Comparison of ENCODE assay signal across 16 cellular contexts in the genomic region with DNA sequence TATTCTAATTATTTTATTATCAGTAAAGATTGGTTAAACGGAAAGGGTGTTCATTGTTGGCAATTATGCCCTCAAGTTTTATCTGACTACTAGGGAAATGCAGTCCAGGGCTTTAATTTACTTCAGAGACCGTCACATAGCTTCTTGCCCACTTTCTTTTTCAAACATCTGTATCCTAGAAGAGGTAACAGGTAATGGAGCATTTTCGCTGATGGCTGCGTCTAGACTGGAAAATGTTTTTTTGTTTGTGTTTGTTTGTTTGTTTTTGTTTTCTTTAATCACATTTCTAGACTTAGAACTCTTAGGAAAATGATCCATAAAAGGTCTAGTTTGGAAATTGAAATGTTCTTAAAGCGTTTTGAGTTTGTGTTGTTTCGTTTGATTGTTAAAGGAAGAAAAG.
DNase-seq lines count a peak whose midpoint lies in the region; FAIRE-seq and TF ChIP-seq lines count a peak whose summit lies in the region.
"Had no signal": no experiment of that assay in that cellular context is flagged by ENCODE, and none has a peak within 500 bp of the region (broad histone marks: within the 10 kb centered on the region; RNA-seq: fewer than 3 reads in every experiment).

No MANE protein-coding gene starts in this region.

- H3K9ac ChIP-seq in SK-N-MC (ENCODE audit: insufficient read length), result peak overlapping the region; percentile 6
- H3K9ac ChIP-seq: GM23248, KMS-11 had no signal

- CTCF ChIA-PET in HEK293 (lab: Yijun Ruan, JAX), result interaction anchor here (0.5 to 4.9 kb wide), 47 partner anchors 9 to 1294 kb away, joined by 3 to 71 read pairs (median 4); partner anchors contain the start of gene BNIP2

- POLR2A ChIA-PET in HEK293 (lab: Yijun Ruan, JAX), result no interaction called here

- no peak for FAIRE-seq in GM12891 (lab: Jason Lieb, UNC)

- H3K9me3 ChIP-seq in HEK293 (ENCODE audit: control insufficient read depth, insufficient read depth, low read depth, low read length) (no peaks in the 10 kb centered on the region), SK-N-MC (ENCODE audit: low read depth, low read length) (no peaks in the 10 kb centered on the region)
- H3K9me3 ChIP-seq: Caco-2, HAP-1 had no signal

- no peak for TF ChIP-seq POLR2A in GM12891 (IDR thresholded peaks at IDR 0.05; ENCODE audit: low read depth, low read length)

- H3K4me1 ChIP-seq in HEK293 (ENCODE audit: control insufficient read depth, insufficient read depth, low read length), result 0 out of 2 replicates have a peak, but pooled peaks cover 6% of the 10 kb centered on the region
- H3K4me1 ChIP-seq: Caco-2 had no signal

- H3K4me3 ChIP-seq in HEK293 (ENCODE audit: low read depth, low read length) (no peak overlapping the region), SK-N-MC (peak overlapping the region; percentile 55)
- H3K4me3 ChIP-seq: GM23248, HAP-1 had no signal

- H3K36me3 ChIP-seq in HEK293 (ENCODE audit: control insufficient read depth in 2 of 2, insufficient read depth in 1 of 2, low read length in 2 of 2) (no peaks in the 10 kb centered on the region), SK-N-MC (ENCODE audit: insufficient read depth, low read length) (no peaks in the 10 kb centered on the region)
- H3K36me3 ChIP-seq: HAP-1 had no signal

- DNase-seq in NCI-H748 (lab: John Stamatoyannopoulos, UW; ENCODE audit: unreplicated experiment) (peak; percentile 19), NCI-H748 treated with DMSO at 0.1 percent for 48 hours (lab: John Stamatoyannopoulos, UW) (no peak), SK-N-MC (ENCODE audit: low read depth, low spot score) (no peak), GM12891 (ENCODE audit: insufficient read length, low spot score) (no peak), occipital lobe (lab: John Stamatoyannopoulos, UW) (no peak), NCI-H187 (lab: John Stamatoyannopoulos, UW) (no peak)
- DNase-seq: GF-D8, NCI-H187 treated with DMSO at 0.1 percent for 48 hours, NCI-H524 treated with DMSO at 0.1 percent for 48 hours had no signal

- no peak for TF ChIP-seq CTCF in HEK293 (tag by site-specific recombination; IDR thresholded peaks at IDR 0.05)

- H3K27ac ChIP-seq in HEK293 (ENCODE audit: extremely low read depth, low read depth, low read length), result no peak overlapping the region
- 0 out of 2 replicates have a peak overlapping the region, but pooled peaks have one; percentile 3 for H3K27ac ChIP-seq in SK-N-MC
- H3K27ac ChIP-seq: GM23248, HL-60, KMS-11, RWPE1 had no signal

TF ChIP-seq in HEK293, 187 proteins besides CTCF, POLR2A, EP300 and RAD21:
- no peak for TF ChIP-seq SP2 (tag by site-specific recombination; IDR thresholded peaks at IDR 0.05)
- peak; percentile 70 for TF ChIP-seq SCRT2 (tag by site-specific recombination; IDR thresholded peaks at IDR 0.05)

TF ChIP-seq in GM12891, 5 proteins besides CTCF, POLR2A, EP300 and RAD21:
- no peak for TF ChIP-seq TAF1 (IDR thresholded peaks at IDR 0.05; ENCODE audit: low read depth, low read length)
